Comparison of ENCODE assay signal across 8 cellular contexts in the genomic region with DNA sequence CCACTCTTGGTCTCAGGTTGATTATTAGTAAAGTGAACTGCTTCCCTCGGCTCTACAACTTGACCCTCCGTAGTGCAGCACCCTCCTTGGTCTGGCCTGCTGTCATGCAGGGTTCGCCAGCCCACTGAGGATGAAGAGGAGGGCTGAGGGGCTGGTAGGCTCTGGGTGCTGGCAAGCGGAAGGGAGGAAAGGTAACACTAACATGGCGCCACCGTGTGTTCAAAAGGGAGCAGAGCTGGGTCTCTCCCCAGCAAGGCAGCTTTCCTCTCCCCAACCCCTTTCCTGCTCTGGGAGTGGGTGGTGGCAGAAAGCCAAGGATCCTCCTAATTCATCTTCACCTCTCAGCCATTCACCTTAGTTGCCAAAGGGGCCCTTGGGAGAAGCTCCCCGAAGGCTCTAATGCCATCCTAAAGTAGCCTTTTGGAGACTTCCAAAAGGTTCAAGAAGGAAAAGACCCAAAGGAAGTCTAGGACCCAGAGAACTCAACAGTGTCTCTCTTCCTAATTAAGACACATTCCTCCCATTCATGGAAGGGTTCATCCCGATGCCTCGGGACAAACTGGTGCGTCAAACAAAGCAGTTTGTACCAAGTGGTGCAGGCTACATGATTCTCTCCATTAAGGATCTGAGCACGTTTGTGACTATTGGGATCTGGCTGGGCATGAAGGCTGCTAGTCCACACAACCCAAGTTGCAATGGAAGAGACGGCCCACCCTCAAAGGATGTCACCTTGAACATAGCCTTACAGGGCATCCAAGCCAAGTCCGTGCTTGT.
DNase-seq lines count a peak whose midpoint lies in the region; ATAC-seq and TF ChIP-seq lines count a peak whose summit lies in the region.

No MANE protein-coding gene starts in this region.

- no peaks in the 10 kb centered on the region for H3K9me3 ChIP-seq in CD8-positive, alpha-beta memory T cell (ENCODE audit: low read length)
- H3K9me3 ChIP-seq in left lung: no peaks in the 10 kb centered on the region

- H3K36me3 ChIP-seq in CD8-positive, alpha-beta memory T cell (ENCODE audit: insufficient read depth, low read length): no peaks in the 10 kb centered on the region
- H3K36me3 ChIP-seq in left lung: peaks cover 0 to 16% of the 10 kb centered on the region in 2 donors

- H3K27ac Mint-ChIP-seq in CD8-positive, alpha-beta memory T cell: peak overlapping the region in 4 of 8 donors; percentile 34 to 77 (median 67)

- no peaks in the 10 kb centered on the region for H3K9me3 Mint-ChIP-seq in CD8-positive, alpha-beta memory T cell

- intact Hi-C loops in left lung (cut with DNase I): loop anchor here (5.0 to 10.0 kb wide), 4 partner anchors 105 to 412 kb away; a partner anchor contains a TSS

- POLR2A ChIA-PET in CD8-positive, alpha-beta memory T cell (lab: Charles Lee): interaction anchor here (0.9 to 1.4 kb wide), 3 partner anchors 91 to 105 kb away, joined by 3 to 8 read pairs (median 5); a partner anchor contains a TSS

- TF ChIP-seq CTCF in HFF-Myc (IDR thresholded peaks at IDR 0.05; ENCODE audit: low read depth, low read length, missing control alignments) (peak; percentile 80), left lung (IDR thresholded peaks at IDR 0.05) (peak; percentile 51 to 72)

- CTCF ChIA-PET in CD8-positive, alpha-beta memory T cell (lab: Charles Lee): interaction anchor here (0.7 to 15.4 kb wide), 17 partner anchors 8 to 145 kb away, joined by 3 to 248 read pairs (median 5); a partner anchor contains a TSS

- no peak overlapping the region for H3K27ac ChIP-seq in CD8-positive, alpha-beta memory T cell (ENCODE audit: low read depth, low read length)
- no peak overlapping the region for H3K27ac ChIP-seq in left lung

- no peaks in the 10 kb centered on the region for H3K27me3 ChIP-seq in CD8-positive, alpha-beta memory T cell (ENCODE audit: insufficient read depth, low read length, poor library complexity, severe bottlenecking)
- no peaks in the 10 kb centered on the region for H3K27me3 ChIP-seq in left lung

- peak; percentile 73 to 87 for ATAC-seq in activated CD4-positive, CD25-positive, alpha-beta regulatory T cell treated with anti-CD3 and anti-CD28 coated beads, Interleukin-2, amount 50 U/mL, for 24 hours
- peak; percentile 84 for ATAC-seq in left lung
- ATAC-seq in HG03108 (IDR thresholded peaks at IDR 0.05; ENCODE audit: unreplicated experiment): no peak

- H3K4me3 ChIP-seq in CD8-positive, alpha-beta memory T cell (ENCODE audit: low read length): no peak overlapping the region
- no peak overlapping the region for H3K4me3 ChIP-seq in HFF-Myc (replicated peaks; ENCODE audit: low read depth, low read length)
- H3K4me3 ChIP-seq in left lung: no peak overlapping the region

- no peaks in the 10 kb centered on the region for H3K27me3 Mint-ChIP-seq in CD8-positive, alpha-beta memory T cell

- H3K4me1 ChIP-seq in CD8-positive, alpha-beta memory T cell (ENCODE audit: insufficient read depth, low read length): peaks cover 5% of the 10 kb centered on the region
- H3K4me1 ChIP-seq in left lung: peaks cover 5 to 8% of the 10 kb centered on the region in 2 donors

- peak; percentile 54 to 77 (median 59) for DNase-seq in CD8-positive, alpha-beta memory T cell
- no peak for DNase-seq in HFF-Myc (ENCODE audit: extremely low read depth, low read depth)
- peak; percentile 75 for DNase-seq in NCI-H2227 (lab: John Stamatoyannopoulos, UW; ENCODE audit: unreplicated experiment)
- DNase-seq in central memory CD4-positive, alpha-beta T cell: peak; percentile 61
- peak in 1 of 2 donors; percentile 71 for DNase-seq in left lung
- peak; percentile 23 to 56 (median 36) for DNase-seq in stimulated activated CD4-positive, alpha-beta T cell treated with anti-CD3 and anti-CD28 coated beads, TNF-alpha, amount 100 ng/mL, for 48 hours (ENCODE audit: low read depth in 3 of 3)

- H3K4me1 Mint-ChIP-seq in CD8-positive, alpha-beta memory T cell: peaks cover 2 to 5% (median 3%) of the 10 kb centered on the region in 3 donors

- H3K36me3 Mint-ChIP-seq in CD8-positive, alpha-beta memory T cell: peaks cover 0 to 13% (median 0%) of the 10 kb centered on the region in 3 donors

- H3K4me3 Mint-ChIP-seq in CD8-positive, alpha-beta memory T cell: no peak overlapping the region
